Comparison of ENCODE assay signal across 1 cellular context in the genomic region with DNA sequence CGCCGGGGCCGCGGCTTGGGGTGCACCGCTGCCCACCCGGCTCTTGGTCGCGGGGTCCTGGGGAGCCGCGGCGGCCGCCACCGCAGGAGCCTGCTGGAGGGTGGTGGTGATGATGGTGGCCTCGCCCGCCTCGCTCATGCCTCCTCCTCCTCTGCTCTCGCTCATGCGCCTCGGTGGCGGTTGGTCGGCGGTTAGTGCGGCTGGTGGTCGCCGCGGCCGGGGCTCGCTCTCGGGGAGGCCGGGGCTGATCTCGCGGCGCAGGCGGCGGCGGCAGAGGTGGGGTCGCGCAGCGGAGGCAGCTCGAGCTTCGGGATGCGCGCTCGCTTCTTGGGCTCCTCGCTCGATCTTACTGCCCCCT.
TF ChIP-seq lines count a peak whose summit lies in the region.

No MANE protein-coding gene starts in this region.

TF ChIP-seq in HepG2, 621 proteins besides CTCF, POLR2A, EP300 and RAD21 (continued from another document):
- TF ChIP-seq, protein P1, sequence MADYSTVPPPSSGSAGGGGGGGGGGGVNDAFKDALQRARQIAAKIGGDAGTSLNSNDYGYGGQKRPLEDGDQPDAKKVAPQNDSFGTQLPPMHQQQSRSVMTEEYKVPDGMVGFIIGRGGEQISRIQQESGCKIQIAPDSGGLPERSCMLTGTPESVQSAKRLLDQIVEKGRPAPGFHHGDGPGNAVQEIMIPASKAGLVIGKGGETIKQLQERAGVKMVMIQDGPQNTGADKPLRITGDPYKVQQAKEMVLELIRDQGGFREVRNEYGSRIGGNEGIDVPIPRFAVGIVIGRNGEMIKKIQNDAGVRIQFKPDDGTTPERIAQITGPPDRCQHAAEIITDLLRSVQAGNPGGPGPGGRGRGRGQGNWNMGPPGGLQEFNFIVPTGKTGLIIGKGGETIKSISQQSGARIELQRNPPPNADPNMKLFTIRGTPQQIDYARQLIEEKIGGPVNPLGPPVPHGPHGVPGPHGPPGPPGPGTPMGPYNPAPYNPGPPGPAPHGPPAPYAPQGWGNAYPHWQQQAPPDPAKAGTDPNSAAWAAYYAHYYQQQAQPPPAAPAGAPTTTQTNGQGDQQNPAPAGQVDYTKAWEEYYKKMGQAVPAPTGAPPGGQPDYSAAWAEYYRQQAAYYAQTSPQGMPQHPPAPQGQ (CRISPR knock-in tag; IDR thresholded peaks at IDR 0.05; ENCODE audit: borderline replicate concordance) = no peak
- TF ChIP-seq HNRNPK (IDR thresholded peaks at IDR 0.05; ENCODE audit: low read depth, low read length, poor library complexity, severe bottlenecking) (peak; percentile 87), ZNF354B (CRISPR knock-in tag; IDR thresholded peaks at IDR 0.05) (no peak), ZNF331 (CRISPR knock-in tag; IDR thresholded peaks at IDR 0.05) (no peak), HIVEP1 (CRISPR knock-in tag; IDR thresholded peaks at IDR 0.05) (no peak), ZNF772 (CRISPR knock-in tag; IDR thresholded peaks at IDR 0.05) (no peak)
- TF ChIP-seq, protein P2, sequence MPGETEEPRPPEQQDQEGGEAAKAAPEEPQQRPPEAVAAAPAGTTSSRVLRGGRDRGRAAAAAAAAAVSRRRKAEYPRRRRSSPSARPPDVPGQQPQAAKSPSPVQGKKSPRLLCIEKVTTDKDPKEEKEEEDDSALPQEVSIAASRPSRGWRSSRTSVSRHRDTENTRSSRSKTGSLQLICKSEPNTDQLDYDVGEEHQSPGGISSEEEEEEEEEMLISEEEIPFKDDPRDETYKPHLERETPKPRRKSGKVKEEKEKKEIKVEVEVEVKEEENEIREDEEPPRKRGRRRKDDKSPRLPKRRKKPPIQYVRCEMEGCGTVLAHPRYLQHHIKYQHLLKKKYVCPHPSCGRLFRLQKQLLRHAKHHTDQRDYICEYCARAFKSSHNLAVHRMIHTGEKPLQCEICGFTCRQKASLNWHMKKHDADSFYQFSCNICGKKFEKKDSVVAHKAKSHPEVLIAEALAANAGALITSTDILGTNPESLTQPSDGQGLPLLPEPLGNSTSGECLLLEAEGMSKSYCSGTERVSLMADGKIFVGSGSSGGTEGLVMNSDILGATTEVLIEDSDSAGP (CRISPR knock-in tag; IDR thresholded peaks at IDR 0.05; ENCODE audit: borderline replicate concordance) = no peak
